13 cellular contexts compared by ENCODE assay signal in genomic region chr17:77097772-77098171, GRCh38. TPM values are rescaled to one million over a fixed set of nuclear protein-coding genes. Genes with fewer than 3 reads are reported as not detected.
DNase-seq lines count a peak whose midpoint lies in the region; ATAC-seq and TF ChIP-seq lines count a peak whose summit lies in the region.
"Had no signal": no experiment of that assay in that cellular context is flagged by ENCODE, and none has a peak within 500 bp of the region (broad histone marks: within the 10 kb centered on the region; RNA-seq: fewer than 3 reads in every experiment).

No MANE protein-coding gene starts in this region.

- CTCF ChIA-PET in HEK293 (lab: Yijun Ruan, JAX): interaction anchor here (1.4 kb wide), 1 partner anchor 9 kb away, joined by 10 read pairs; no protein-coding TSS in a partner anchor

- peaks cover 40% of the 10 kb centered on the region for H3K36me3 Mint-ChIP-seq in dendritic cell treated with granulocyte-macrophage colony-stimulating factor and Interleukin-4, amounts not matched to agents 40 ng/mL and 50 ng/mL, for 4 days (ENCODE audit: low read depth)

- DNase-seq in Ammon's horn (ENCODE audit: low spot score) (peak; percentile 45), prostate gland (ENCODE audit: low spot score) (no peak), KG1 (lab: John Stamatoyannopoulos, UW) (no peak), COLO668 (lab: John Stamatoyannopoulos, UW; ENCODE audit: unreplicated experiment) (no peak), NCI-H2171 (lab: John Stamatoyannopoulos, UW) (no peak)
- DNase-seq: activated effector memory CD4-positive, alpha-beta T cell treated with anti-CD3 and anti-CD28 coated beads, Interleukin-2, amount 50 U/mL, for 16 hours; glutamatergic neuron; NCI-H510A treated with DMSO at 0.1 percent for 48 hours had no signal

- H3K27ac Mint-ChIP-seq in dendritic cell treated with granulocyte-macrophage colony-stimulating factor and Interleukin-4, amounts not matched to agents 40 ng/mL and 50 ng/mL, for 4 days: peak overlapping the region; percentile 94

- TF ChIP-seq CTCF in HEK293 (tag by site-specific recombination; IDR thresholded peaks at IDR 0.05) (no peak), prostate gland (IDR thresholded peaks at IDR 0.05) (no peak)

- H3K4me1 Mint-ChIP-seq in dendritic cell treated with granulocyte-macrophage colony-stimulating factor and Interleukin-4, amounts not matched to agents 40 ng/mL and 50 ng/mL, for 4 days (ENCODE audit: low read depth): peaks cover 49% of the 10 kb centered on the region

- ATAC-seq in GM19455 (IDR thresholded peaks at IDR 0.05; ENCODE audit: unreplicated experiment): no peak

- TF ChIP-seq POLR2A in prostate gland (IDR thresholded peaks at IDR 0.05): no peak

- H3K36me3 ChIP-seq in HEK293 (ENCODE audit: control insufficient read depth in 2 of 2, insufficient read depth in 1 of 2, low read length in 2 of 2) (peaks cover 27 to 59% of the 10 kb centered on the region in 2 experiments), prostate gland (no peaks in the 10 kb centered on the region)

- POLR2A ChIA-PET in HEK293 (lab: Yijun Ruan, JAX): interaction anchor here (0.8 kb wide), 1 partner anchor 9 kb away, joined by 3 read pairs; no protein-coding TSS in a partner anchor

- no peaks in the 10 kb centered on the region for H3K27me3 Mint-ChIP-seq in dendritic cell treated with granulocyte-macrophage colony-stimulating factor and Interleukin-4, amounts not matched to agents 40 ng/mL and 50 ng/mL, for 4 days

- no peaks in the 10 kb centered on the region for H3K4me1 ChIP-seq in HEK293 (ENCODE audit: control insufficient read depth, insufficient read depth, low read length)
- no peaks in the 10 kb centered on the region for H3K4me1 ChIP-seq in prostate gland (replicated peaks)

- H3K9me3 Mint-ChIP-seq in dendritic cell treated with granulocyte-macrophage colony-stimulating factor and Interleukin-4, amounts not matched to agents 40 ng/mL and 50 ng/mL, for 4 days: no peaks in the 10 kb centered on the region

- H3K4me3 ChIP-seq in HEK293 (ENCODE audit: low read depth, low read length) (no peak overlapping the region), prostate gland (no peak overlapping the region)
- H3K4me3 ChIP-seq: lung had no signal

- H3K27ac ChIP-seq in HEK293 (ENCODE audit: extremely low read depth, low read depth, low read length) (no peak overlapping the region), prostate gland (peak overlapping the region; percentile 45 to 52)
- H3K27ac ChIP-seq: C4-2B had no signal

- no peaks in the 10 kb centered on the region for H3K27me3 ChIP-seq in prostate gland (replicated peaks; ENCODE audit: insufficient read depth)

- H3K4me3 Mint-ChIP-seq in dendritic cell treated with granulocyte-macrophage colony-stimulating factor and Interleukin-4, amounts not matched to agents 40 ng/mL and 50 ng/mL, for 4 days: peak overlapping the region; percentile 17

- H3K9me3 ChIP-seq in HEK293 (ENCODE audit: control insufficient read depth, insufficient read depth, low read depth, low read length): no peaks in the 10 kb centered on the region
- H3K9me3 ChIP-seq in prostate gland: no peaks in the 10 kb centered on the region

- intact Hi-C loops in dendritic cell treated with granulocyte-macrophage colony-stimulating factor and Interleukin-4, amounts not matched to agents 40 ng/mL and 50 ng/mL, for 4 days (cut with micrococcal nuclease): no loop called here
- intact Hi-C loops in prostate gland (cut with DNase I): loop anchor here (5.0 kb wide), 1 partner anchor 45 kb away; the partner anchor contains the start of gene SEC14L1

- WGBS in prostate gland: 71% methylated on average over 3 of the region's 3 CpGs

TF ChIP-seq in HEK293, 187 proteins besides CTCF, POLR2A, EP300 and RAD21:
- peak; percentile 17; the same call in 1 of the 2 replicates for TF ChIP-seq PRDM4 (tag by site-specific recombination; IDR thresholded peaks at IDR 0.05)
- TF ChIP-seq ZNF354C (tag by site-specific recombination; IDR thresholded peaks at IDR 0.05; ENCODE audit: borderline replicate concordance, low read depth): no peak
- TF ChIP-seq ZFHX2 (tag by site-specific recombination; conservative IDR thresholded peaks at IDR 0.05): no peak
- no peak for TF ChIP-seq ZNF48 (tag by site-specific recombination; IDR thresholded peaks at IDR 0.05)
- no peak for TF ChIP-seq ZNF521 (tag by site-specific recombination; IDR thresholded peaks at IDR 0.05)
- TF ChIP-seq GLIS1 (tag by site-specific recombination; IDR thresholded peaks at IDR 0.05): peak; percentile 24; the same call in 1 of the 2 replicates
- no peak for TF ChIP-seq IKZF3 (tag by site-specific recombination; IDR thresholded peaks at IDR 0.05)
- TF ChIP-seq ZNF548 (tag by site-specific recombination; IDR thresholded peaks at IDR 0.05): no peak
- TF ChIP-seq ZNF112 (tag by site-specific recombination; IDR thresholded peaks at IDR 0.05): no peak

RNA-seq across cellular contexts. Expression of gene SEC14L1, which starts 43.0 kb away (rescaled TPM):
- 100 to 1,000 TPM in 1 of 2 donors, 10 to 100 TPM in 1; 39.9 to 175 TPM for total RNA-seq in prostate gland
